In genomic region chr5:73218552-73219171, GRCh38 we compare ENCODE assay signal across 10 cellular contexts. TPM values are rescaled to one million over a fixed set of nuclear protein-coding genes. Genes with fewer than 3 reads are reported as not detected.
A peak's percentile ranks its signal among the peaks of the same experiment; 100 is the strongest.
DNase-seq lines count a peak whose midpoint lies in the region; ATAC-seq and TF ChIP-seq lines count a peak whose summit lies in the region.
"Had no signal": no experiment of that assay in that cellular context is flagged by ENCODE, and none has a peak within 500 bp of the region (broad histone marks: within the 10 kb centered on the region; RNA-seq: fewer than 3 reads in every experiment).

No MANE protein-coding gene starts in this region.

- H3K9me3 ChIP-seq in AG04450 (ENCODE audit: control insufficient read depth, insufficient read depth, low read length) (no peaks in the 10 kb centered on the region), colonic mucosa (no peaks in the 10 kb centered on the region)

- CTCF ChIA-PET in AG04450 (lab: Charles Lee) = interaction anchor here (0.7 to 2.1 kb wide), 22 partner anchors 8 to 318 kb away, joined by 3 to 29 read pairs (median 3); partner anchors contain the start of gene FOXD1

- H3K36me3 ChIP-seq in H7 (replicated peaks; ENCODE audit: control insufficient read depth, insufficient read depth, low read length) (no peaks in the 10 kb centered on the region), colonic mucosa (no peaks in the 10 kb centered on the region)

- intact Hi-C loops in colonic mucosa (cut with DNase I) = loop anchor here (5.0 kb wide), 2 partner anchors 136 to 234 kb away; no protein-coding TSS in a partner anchor

- no peak overlapping the region for H3K9ac ChIP-seq in colonic mucosa (ENCODE audit: low read depth in 2 of 2, low read length in 2 of 2)

- POLR2A ChIA-PET in AG04450 (lab: Yijun Ruan, JAX) = interaction anchor here (1.0 kb wide), 1 partner anchor 230 kb away, joined by 7 read pairs; the partner anchor contains the start of gene FOXD1

- H3K4me3 ChIP-seq in AG04450 (ENCODE audit: low read depth, low read length) (no peak overlapping the region), H7 (ENCODE audit: insufficient read depth, low read depth, low read length) (no peak overlapping the region), fibroblast of villous mesenchyme (ENCODE audit: low read depth, low read length) (no peak overlapping the region), colonic mucosa (no peak overlapping the region)

- TF ChIP-seq CTCF in AG04450 (IDR thresholded peaks at IDR 0.05; ENCODE audit: low read depth, low read length) (peak; percentile 71), fibroblast of villous mesenchyme (IDR thresholded peaks at IDR 0.05; ENCODE audit: insufficient read depth, low read depth, low read length) (peak; percentile 57), colonic mucosa (IDR thresholded peaks at IDR 0.05) (no peak)

- no peak for ATAC-seq in HG02840 (IDR thresholded peaks at IDR 0.05; ENCODE audit: low FRiP score, unreplicated experiment)

- no peaks in the 10 kb centered on the region for H3K4me1 ChIP-seq in colonic mucosa

- H3K27ac ChIP-seq in AG04450 (ENCODE audit: low read depth, low read length) = no peak overlapping the region
- H3K27ac ChIP-seq in colonic mucosa = no peak overlapping the region

- in situ Hi-C loops in SK-MEL-5 (cut with HindIII; ENCODE audit: low pct_unique_long_range_greater_than_20kb, low sequenced_read_pairs) = no loop called here

- DNase-seq in AG04450 (ENCODE audit: low read depth, low spot score) = peak; percentile 39
- DNase-seq in H7 = peak; percentile 45
- peak; percentile 57 for DNase-seq in SK-MEL-5 (ENCODE audit: low read depth, low spot score)
- peak; percentile 30 for DNase-seq in fibroblast of villous mesenchyme (ENCODE audit: low read depth)
- DNase-seq in epidermal melanocyte (ENCODE audit: insufficient read length, low spot score) = no peak
- no peak for DNase-seq in colonic mucosa
- no peak for DNase-seq in NOMO-1 treated with dmso at 0.1 percent for 144 hours (lab: John Stamatoyannopoulos, UW; ENCODE audit: unreplicated experiment)
- DNase-seq: NCI-H1048 had no signal

- no peaks in the 10 kb centered on the region for H3K27me3 ChIP-seq in AG04450 (ENCODE audit: control insufficient read depth, insufficient read depth, low read length)
- peaks cover 31% of the 10 kb centered on the region for H3K27me3 ChIP-seq in H7 (ENCODE audit: control insufficient read depth, insufficient read depth, low read length)
- H3K27me3 ChIP-seq in colonic mucosa = peaks cover 54% of the 10 kb centered on the region

RNA-seq across cellular contexts. Expression of gene TMEM174, which starts 45.7 kb away (rescaled TPM):
- not detected in 2 replicates for polyA plus RNA-seq in AG04450 (2011; rRNA removed)
- polyA minus RNA-seq in AG04450 (2011; rRNA and poly(A)+ RNA removed) = not detected in 2 replicates
- total RNA-seq in H7 (2014; rRNA removed; shearing (Covaris generic)) = not detected in 2 replicates
- not detected in 2 replicates for total RNA-seq in SK-MEL-5 (2014; rRNA removed; shearing (Covaris generic))
- not detected in 2 replicates for polyA plus RNA-seq in SK-MEL-5 (2015; cell fraction: cytosol; rRNA removed)
- polyA plus RNA-seq in SK-MEL-5 (2015; cell fraction: nucleus; rRNA removed) = not detected in 2 replicates
- total RNA-seq in fibroblast of villous mesenchyme = not detected in 2 replicates
- total RNA-seq in colonic mucosa = not detected
- polyA plus RNA-seq: esophagus had no signal

Comparison
In these comparisons a context has a peak if more than half of its experiments do, and no peak if none do; other contexts are left out.
1. DNase-seq: peak in AG04450 (single experiment), H7 (single experiment), SK-MEL-5 (single experiment) and fibroblast of villous mesenchyme (single experiment); none in epidermal melanocyte (single experiment), colonic mucosa (single experiment) and NOMO-1 treated with dmso at 0.1 percent for 144 hours (single experiment).